In the genomic region with DNA sequence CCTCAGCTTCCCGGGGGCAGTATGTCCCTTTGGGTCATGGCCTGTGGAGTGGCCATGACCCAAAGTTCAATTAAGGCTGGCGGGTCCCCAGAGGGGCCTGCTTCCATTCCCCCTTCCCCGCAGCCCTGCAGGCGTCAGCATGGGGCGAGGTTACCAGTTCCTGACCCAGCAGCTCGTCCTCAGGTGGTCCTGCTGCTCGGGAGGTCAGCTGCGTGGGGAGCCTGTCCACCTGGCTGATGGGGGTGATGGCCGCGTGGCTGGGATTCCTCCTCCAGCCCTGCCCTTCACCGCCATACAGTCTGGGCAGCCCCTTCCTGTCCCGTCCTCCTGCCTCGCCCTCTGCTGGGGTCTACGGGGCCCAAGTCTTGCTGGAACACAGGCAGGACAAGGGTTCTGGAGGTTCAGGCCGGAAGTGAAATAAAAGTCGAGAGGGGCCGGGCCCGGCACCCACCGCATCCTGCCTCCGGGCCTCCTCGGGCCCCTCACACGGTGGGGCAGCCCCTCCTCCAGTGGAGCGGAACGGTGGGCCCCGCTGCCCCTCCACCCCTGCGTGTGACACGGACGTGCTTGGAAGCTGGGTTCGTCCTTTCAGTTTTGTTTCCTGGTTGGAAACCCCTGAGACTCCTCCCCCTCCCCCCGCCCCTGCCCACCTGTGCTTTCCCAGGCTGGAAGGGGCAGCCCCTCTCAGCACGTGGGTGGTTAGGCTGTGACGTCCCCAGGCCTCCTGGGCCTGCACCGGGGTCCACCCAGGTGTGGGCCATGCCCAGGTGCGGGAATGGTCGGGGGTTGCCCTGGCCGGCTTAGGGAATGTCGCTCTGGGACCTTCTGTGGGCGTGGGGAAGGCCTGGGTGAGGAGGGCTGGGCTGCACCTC, we compare ENCODE assay signal across 8 cellular contexts. TPM values are rescaled to one million over a fixed set of nuclear protein-coding genes. Genes with fewer than 3 reads are reported as not detected.
DNase-seq lines count a peak whose midpoint lies in the region; ATAC-seq and TF ChIP-seq lines count a peak whose summit lies in the region.

No MANE protein-coding gene starts in this region.

- H3K18ac ChIP-seq in neuronal stem cell (ENCODE audit: low read length) = peak overlapping the region; percentile 65

- H4K20me1 ChIP-seq in HCT116 (ENCODE audit: insufficient read depth) = no peaks in the 10 kb centered on the region

- H2BK120ac ChIP-seq in neuronal stem cell (ENCODE audit: low read depth, low read length) = no peak overlapping the region

- H3K79me2 ChIP-seq in HCT116 (ENCODE audit: insufficient read depth, low read length) = peaks cover 11% of the 10 kb centered on the region; the same call in 1 of the 2 replicates

- H3K36me3 Mint-ChIP-seq in T-helper 17 cell (ENCODE audit: low read depth) (no peaks in the 10 kb centered on the region), type B pancreatic cell (peaks cover 6% of the 10 kb centered on the region), Caco-2 (ENCODE audit: insufficient read depth, unreplicated experiment) (peaks cover 68% of the 10 kb centered on the region)

- intact Hi-C loops in HCT116 (cut with micrococcal nuclease) = no loop called here
- intact Hi-C loops in posterior vena cava (cut with DNase I) = no loop called here
- intact Hi-C loops in Caco-2 (cut with micrococcal nuclease; ENCODE audit: unreplicated experiment) = no loop called here

- peaks cover 0 to 14% of the 10 kb centered on the region in 2 experiments; a peak in 3 of 4 replicates for H3K4me1 ChIP-seq in HCT116 (ENCODE audit: control insufficient read depth in 1 of 2, insufficient read depth in 2 of 2, low read length in 2 of 2)
- H3K4me1 ChIP-seq in neuronal stem cell (ENCODE audit: control insufficient read depth in 2 of 2, insufficient read depth in 1 of 2, low read depth in 1 of 2, low read length in 2 of 2) = peaks cover 19 to 22% of the 10 kb centered on the region in 2 donors
- H3K4me1 ChIP-seq in Caco-2 = peaks cover 20% of the 10 kb centered on the region

- CTCF ChIA-PET in HCT116 (lab: Charles Lee) (interaction anchor here (1.2 kb wide), 1 partner anchor 147 kb away, joined by 3 read pairs; no protein-coding TSS in a partner anchor), Caco-2 (lab: Charles Lee) (no interaction called here)

- TF ChIP-seq CTCF in GM12875 (IDR thresholded peaks at IDR 0.05; ENCODE audit: borderline replicate concordance, insufficient read depth, low read depth, low read length) (no peak), HCT116 (IDR thresholded peaks at IDR 0.05 in 2 of 3, conservative IDR thresholded peaks at IDR 0.05 in 1 of 3; ENCODE audit: borderline replicate concordance in 1 of 3, insufficient read depth in 1 of 3, low read depth in 2 of 3, low read length in 2 of 3) (no peak), choroid plexus epithelial cell (conservative IDR thresholded peaks at IDR 0.05; ENCODE audit: low read depth, low read length) (peak; percentile 18), type B pancreatic cell (conservative IDR thresholded peaks at IDR 0.05) (no peak), Caco-2 (IDR thresholded peaks at IDR 0.05; ENCODE audit: insufficient read depth in 1 of 2, low read depth in 1 of 2, low read length in 1 of 2, severe bottlenecking in 1 of 2, unreplicated experiment in 1 of 2) (no peak)

- peak overlapping the region; percentile 81 for H2AK5ac ChIP-seq in neuronal stem cell (ENCODE audit: low read depth, low read length)

- H3K27ac ChIP-seq in HCT116 (ENCODE audit: low read depth, low read length) (no peak overlapping the region; the same call in 1 of the 2 replicates), neuronal stem cell (replicated peaks; ENCODE audit: low read length) (no peak overlapping the region)

- H3K27me3 Mint-ChIP-seq in T-helper 17 cell (no peaks in the 10 kb centered on the region), type B pancreatic cell (no peaks in the 10 kb centered on the region), Caco-2 (ENCODE audit: insufficient read depth, unreplicated experiment) (no peaks in the 10 kb centered on the region)

- no peaks in the 10 kb centered on the region for H3K9me3 Mint-ChIP-seq in type B pancreatic cell
- no peaks in the 10 kb centered on the region for H3K9me3 Mint-ChIP-seq in Caco-2 (ENCODE audit: unreplicated experiment)

- H3K36me3 ChIP-seq in HCT116 (ENCODE audit: control insufficient read depth in 1 of 2, insufficient read depth in 2 of 2, low read length in 2 of 2) = peaks cover 3 to 21% of the 10 kb centered on the region in 2 experiments; a peak in 2 of 4 replicates
- peaks cover 8 to 48% of the 10 kb centered on the region in 2 donors for H3K36me3 ChIP-seq in neuronal stem cell (replicated peaks in 1 of 2; ENCODE audit: control insufficient read depth in 2 of 2, insufficient read depth in 2 of 2, low read length in 2 of 2)
- H3K36me3 ChIP-seq in Caco-2 (ENCODE audit: control insufficient read depth, insufficient read depth, low read length) = peaks cover 3% of the 10 kb centered on the region

- RAD21 ChIA-PET in HCT116 (lab: Charles Lee; ENCODE audit: low non-redundant PET in 1 of 2, low total read pairs in 2 of 2, uncharacterized antibody in 2 of 2, unreplicated experiment in 2 of 2) = no interaction called here

- H3K4me3 ChIP-seq in GM12875 (ENCODE audit: low read depth, low read length) (peak overlapping the region; percentile 59), HCT116 (replicated peaks in 1 of 2; ENCODE audit: low read depth in 1 of 2, low read length in 2 of 2) (no peak overlapping the region), choroid plexus epithelial cell (ENCODE audit: low read depth, low read length) (peak overlapping the region; percentile 44), neuronal stem cell (ENCODE audit: low read length in 2 of 2) (no peak overlapping the region), Caco-2 (ENCODE audit: low read depth, low read length) (no peak overlapping the region)

- DNase-seq in HCT116 (ENCODE audit: low read depth, low spot score) (no peak), T-helper 17 cell (peak in 2 of 3 donors; percentile 53 to 64), choroid plexus epithelial cell (ENCODE audit: low read depth) (no peak), neuronal stem cell (ENCODE audit: low spot score) (no peak), type B pancreatic cell (ENCODE audit: extremely low spot score, unreplicated experiment) (no peak), posterior vena cava (ENCODE audit: low spot score) (no peak), Caco-2 (no peak)

- peak; percentile 15; the same call in 1 of the 2 replicates for ATAC-seq in HCT116
- ATAC-seq in T-helper 17 cell = peak; percentile 61

- BruUV-seq in HCT116 (replicated peaks; lab: Mats Ljungman, UMichigan) (no TSS peak), Caco-2 (replicated peaks; lab: Mats Ljungman, UMichigan) (no TSS peak)

- no peaks in the 10 kb centered on the region for H3K9me2 ChIP-seq in HCT116 (ENCODE audit: insufficient read depth)

- no peak overlapping the region for H2BK12ac ChIP-seq in neuronal stem cell (ENCODE audit: low read length)

- peaks cover 16% of the 10 kb centered on the region for H3K79me1 ChIP-seq in neuronal stem cell (ENCODE audit: low read depth, low read length)

- no peak overlapping the region for H2BK15ac ChIP-seq in neuronal stem cell (ENCODE audit: low read length)

- H3K9ac ChIP-seq in HCT116 (ENCODE audit: low read length) (no peak overlapping the region), neuronal stem cell (ENCODE audit: low read depth, low read length, poor library complexity) (peak overlapping the region; percentile 50)

- H3K27me3 ChIP-seq in HCT116 (ENCODE audit: insufficient read depth, low read length) = no peaks in the 10 kb centered on the region
- no peaks in the 10 kb centered on the region for H3K27me3 ChIP-seq in neuronal stem cell (ENCODE audit: control insufficient read depth in 3 of 3, insufficient read depth in 3 of 3, low read depth in 1 of 3, low read length in 3 of 3)
- no peaks in the 10 kb centered on the region for H3K27me3 ChIP-seq in Caco-2 (replicated peaks; ENCODE audit: control insufficient read depth, insufficient read depth, low read length)

- H2AFZ ChIP-seq in HCT116 (ENCODE audit: low read depth, low read length, poor library complexity, severe bottlenecking) = no peak overlapping the region
- no peak overlapping the region for H2AFZ ChIP-seq in neuronal stem cell (ENCODE audit: low read length)

- H3K14ac ChIP-seq in neuronal stem cell (ENCODE audit: low read length) = no peak overlapping the region

- H3K4me2 ChIP-seq in HCT116 (ENCODE audit: low read length) (no peak overlapping the region), neuronal stem cell (ENCODE audit: insufficient read depth, low read length, poor library complexity, severe bottlenecking) (no peak overlapping the region)

- TF ChIP-seq POLR2A in HCT116 (IDR thresholded peaks at IDR 0.05; ENCODE audit: borderline replicate concordance, extremely low read depth, insufficient read depth, insufficient read length) = no peak

- POLR2A ChIA-PET in HCT116 (lab: Charles Lee) (no interaction called here), Caco-2 (lab: Charles Lee) (no interaction called here)

- H3K4me3 Mint-ChIP-seq in T-helper 17 cell (peak overlapping the region; percentile 85), type B pancreatic cell (peak overlapping the region; percentile 34), Caco-2 (ENCODE audit: unreplicated experiment) (no peak overlapping the region)

- no peak overlapping the region for H4K91ac ChIP-seq in neuronal stem cell (ENCODE audit: low read depth, low read length, poor library complexity)

- H3K4me1 Mint-ChIP-seq in T-helper 17 cell (peaks cover 48% of the 10 kb centered on the region), type B pancreatic cell (ENCODE audit: unreplicated experiment) (peaks cover 21% of the 10 kb centered on the region), Caco-2 (ENCODE audit: low read depth, unreplicated experiment) (no peaks in the 10 kb centered on the region)

- no peak for TF ChIP-seq RAD21 in HCT116 (IDR thresholded peaks at IDR 0.05; ENCODE audit: low read depth)

- no CpG with 5 or more reads among the region's 38 CpGs for WGBS in neuronal stem cell (ENCODE audit: extremely low coverage in 2 of 2, insufficient read length in 2 of 2, insufficient replicate concordance in 1 of 2), 2 donors

- no peak overlapping the region for H4K8ac ChIP-seq in neuronal stem cell (ENCODE audit: low read depth, low read length)

- peak overlapping the region; percentile 2 for H2BK5ac ChIP-seq in neuronal stem cell (ENCODE audit: low read length)

- H3K27ac Mint-ChIP-seq in T-helper 17 cell (peak overlapping the region; percentile 94), type B pancreatic cell (no peak overlapping the region), Caco-2 (ENCODE audit: unreplicated experiment) (no peak overlapping the region)

- H3K9me3 ChIP-seq in HCT116 (ENCODE audit: control insufficient read depth in 1 of 2, insufficient read depth in 1 of 2, low read depth in 1 of 2, low read length in 2 of 2) (no peaks in the 10 kb centered on the region), T-helper 17 cell (ENCODE audit: control insufficient read depth, low read length, poor library complexity, severe bottlenecking) (no peaks in the 10 kb centered on the region), neuronal stem cell (replicated peaks in 1 of 2; ENCODE audit: control insufficient read depth in 2 of 2, insufficient read depth in 1 of 2, low read depth in 1 of 2, low read length in 2 of 2) (peaks cover 0 to 1% of the 10 kb centered on the region in 2 donors), Caco-2 (no peaks in the 10 kb centered on the region)

- H3K4ac ChIP-seq in neuronal stem cell (ENCODE audit: low read length) = no peak overlapping the region

- peak overlapping the region; percentile 75 for H3K23ac ChIP-seq in neuronal stem cell (ENCODE audit: low read depth, low read length, poor library complexity)

RNA-seq across cellular contexts. Expression of a gene that starts 6.8 kb away (rescaled TPM):
- total RNA-seq in HCT116 (2021; ENCODE audit: unreplicated experiment) (94.3 TPM), T-helper 17 cell (100 to 1,000 TPM; 201 to 252 TPM), type B pancreatic cell (ENCODE audit: low replicate concordance) (46.9 and 53.1 TPM in 2 replicates), posterior vena cava (10 to 100 TPM; 21.7 to 22.5 TPM), Caco-2 (2022) (50.0 and 51.6 TPM in 2 replicates)
- 148 and 150 TPM in 2 replicates for polyA plus RNA-seq in HCT116 (2012)
- 43.3 TPM for polyA plus RNA-seq in neuronal stem cell (2013, experiment 1 of 2)
- polyA plus RNA-seq in neuronal stem cell (2013, experiment 2 of 2) = 46.8 TPM

RNA-seq across cellular contexts. Expression of a gene that starts 31.6 kb away (rescaled TPM):
- total RNA-seq in HCT116 (2021; ENCODE audit: unreplicated experiment) = 0.86 TPM
- 0.54 and 0.59 TPM in 2 replicates for polyA plus RNA-seq in HCT116 (2012)
- total RNA-seq in T-helper 17 cell = 10 to 100 TPM; 43.5 to 45.3 TPM
- polyA plus RNA-seq in neuronal stem cell (2013, experiment 1 of 2) = 28.7 TPM
- 29.6 TPM for polyA plus RNA-seq in neuronal stem cell (2013, experiment 2 of 2)
- total RNA-seq in type B pancreatic cell (ENCODE audit: low replicate concordance) = 5.4 and 27.0 TPM in 2 replicates
- total RNA-seq in posterior vena cava = 1 to 10 TPM; 1.9 TPM
- total RNA-seq in Caco-2 (2022) = 25.9 and 29.3 TPM in 2 replicates

RNA-seq across cellular contexts. Expression of a gene that starts 36.2 kb away (rescaled TPM):
- total RNA-seq in HCT116 (2021; ENCODE audit: unreplicated experiment) = 4.9 TPM
- 2.5 and 3.3 TPM in 2 replicates for polyA plus RNA-seq in HCT116 (2012)
- total RNA-seq in T-helper 17 cell = 1 to 10 TPM; 1.7 to 3.6 TPM
- 1.8 TPM for polyA plus RNA-seq in neuronal stem cell (2013, experiment 1 of 2)
- polyA plus RNA-seq in neuronal stem cell (2013, experiment 2 of 2) = 1.6 TPM
- 3.9 and 11.7 TPM in 2 replicates for total RNA-seq in type B pancreatic cell (ENCODE audit: low replicate concordance)
- 1 to 10 TPM in 1 of 2 donors, under 1 TPM in 1; 0.83 to 1.6 TPM for total RNA-seq in posterior vena cava
- total RNA-seq in Caco-2 (2022) = 1.1 and 1.5 TPM in 2 replicates

Comparison
In these comparisons a context has a peak if more than half of its experiments do, and no peak if none do; other contexts are left out.
1. H3K4me3 ChIP-seq: peak in GM12875 (single experiment) and choroid plexus epithelial cell (single experiment); none in HCT116 (0 of 2), neuronal stem cell (0 of 2) and Caco-2 (single experiment).
2. DNase-seq: peak in T-helper 17 cell (2 of 3); none in HCT116 (single experiment), choroid plexus epithelial cell (single experiment), neuronal stem cell (single experiment), type B pancreatic cell (single experiment), posterior vena cava (single experiment) and Caco-2 (0 of 2).